Comparison of ENCODE assay signal across 7 cellular contexts in the genomic region with DNA sequence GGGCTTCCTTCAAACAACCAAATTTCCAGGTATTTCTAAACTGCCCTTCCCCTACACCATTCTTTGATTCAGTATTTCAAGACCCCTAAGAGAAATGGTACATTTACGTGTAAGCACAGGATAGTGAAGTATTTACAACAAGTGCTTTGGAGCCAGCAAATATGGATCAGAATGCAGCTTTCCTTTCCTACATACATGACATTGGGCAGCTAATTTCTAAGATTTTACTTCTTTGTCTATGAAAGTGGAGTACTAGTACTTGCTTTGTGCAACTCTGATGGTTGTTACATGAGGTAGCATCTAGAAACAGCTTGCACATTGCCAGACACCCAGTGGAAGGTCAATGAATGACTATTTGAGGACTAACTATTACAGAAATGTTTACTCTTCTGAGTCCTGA. TPM values are rescaled to one million over a fixed set of nuclear protein-coding genes. Genes with fewer than 3 reads are reported as not detected.
DNase-seq lines count a peak whose midpoint lies in the region; ATAC-seq, FAIRE-seq and TF ChIP-seq lines count a peak whose summit lies in the region.
"Not testable (repeated sequence)": the region's sequence is repeated elsewhere in the genome, so short reads cannot be mapped to it uniquely, and the experiment has no call there.

No MANE protein-coding gene starts in this region.

- intact Hi-C loops in PC-3 (cut with micrococcal nuclease); activated naive CD4-positive, alpha-beta T cell treated with anti-CD3 and anti-CD28 coated beads for 36 hours (cut with micrococcal nuclease): not testable (repeated sequence)

- ATAC-seq in PC-3 = peak; percentile 79

- H3K4me1 ChIP-seq in Karpas-422 (ENCODE audit: low read length); PC-3 (ENCODE audit: insufficient read depth, low read length); osteoblast (ENCODE audit: insufficient read depth, low read length): not testable (repeated sequence)

- peak; percentile 30 for FAIRE-seq in G401.6 (lab: Jason Lieb, UNC)

- not testable (repeated sequence) for H3K4me2 ChIP-seq in Karpas-422 (ENCODE audit: low read depth, low read length, poor library complexity, severe bottlenecking); PC-3 (ENCODE audit: low read length); osteoblast (ENCODE audit: insufficient read depth, low read length)

- H3K27ac Mint-ChIP-seq in activated naive CD4-positive, alpha-beta T cell treated with anti-CD3 and anti-CD28 coated beads for 36 hours = not testable (repeated sequence)

- not testable (repeated sequence) for TF ChIP-seq CTCF in PC-3 (conservative IDR thresholded peaks at IDR 0.05; ENCODE audit: low read depth, low read length)
- TF ChIP-seq CTCF in osteoblast (IDR thresholded peaks at IDR 0.05; ENCODE audit: extremely low read depth, low read depth, low read length) = peak; percentile 10

- not testable (repeated sequence) for H3K27me3 ChIP-seq in Karpas-422 (ENCODE audit: low read length); PC-3 (ENCODE audit: low read length)
- peaks cover 16% of the 10 kb centered on the region for H3K27me3 ChIP-seq in osteoblast (ENCODE audit: insufficient read depth, low read length)

- not testable (repeated sequence) for H2AFZ ChIP-seq in Karpas-422 (ENCODE audit: low read length); PC-3 (ENCODE audit: low read length); osteoblast (ENCODE audit: low read length)

- not testable (repeated sequence) for H3K9me2 ChIP-seq in Karpas-422 (replicated peaks; ENCODE audit: insufficient read depth, low read length); PC-3 (replicated peaks; ENCODE audit: low read length)

- H3K27ac ChIP-seq in Karpas-422 (ENCODE audit: low read length) = peak overlapping the region; percentile 65; the same call in 1 of the 2 replicates
- H3K27ac ChIP-seq in PC-3 (ENCODE audit: low read length); osteoblast (ENCODE audit: low read depth, low read length): not testable (repeated sequence)

- H4K20me1 ChIP-seq in Karpas-422 (ENCODE audit: insufficient read depth, low read depth, low read length); PC-3 (ENCODE audit: low read length); osteoblast (ENCODE audit: insufficient read depth, low read length): not testable (repeated sequence)

- CTCF ChIA-PET in PC-3 (lab: Charles Lee); activated naive CD4-positive, alpha-beta T cell treated with anti-CD3 and anti-CD28 coated beads for 36 hours (lab: Charles Lee): not testable (repeated sequence)

- H3K9me3 ChIP-seq in Karpas-422 (ENCODE audit: low read length); PC-3 (ENCODE audit: low read length); osteoblast (ENCODE audit: low read depth, low read length): not testable (repeated sequence)

- H3K4me3 ChIP-seq in Karpas-422 (ENCODE audit: low read length); PC-3 (ENCODE audit: low read length); osteoblast (ENCODE audit: insufficient read depth, low read length): not testable (repeated sequence)

- not testable (repeated sequence) for H3F3A ChIP-seq in PC-3 (ENCODE audit: low read length, unreplicated experiment)

- H3K4me3 Mint-ChIP-seq in activated naive CD4-positive, alpha-beta T cell treated with anti-CD3 and anti-CD28 coated beads for 36 hours = not testable (repeated sequence)

- H3K79me2 ChIP-seq in Karpas-422 (ENCODE audit: low read length); PC-3 (ENCODE audit: low read length); osteoblast (ENCODE audit: insufficient read depth, low read length): not testable (repeated sequence)

- DNase-seq in Karpas-422 = peak; percentile 42
- peak; percentile 31 for DNase-seq in PC-3
- DNase-seq in activated CD4-positive, alpha-beta T cell treated with anti-CD3 and anti-CD28 coated beads for 48 hours = peak; percentile 3
- peak; percentile 5 for DNase-seq in activated naive CD4-positive, alpha-beta T cell treated with anti-CD3 and anti-CD28 coated beads for 36 hours
- DNase-seq in islet precursor cell = peak; percentile 27
- peak; percentile 3 for DNase-seq in osteoblast (ENCODE audit: insufficient read length, low spot score, missing footprints)

- not testable (repeated sequence) for H3K36me3 Mint-ChIP-seq in activated naive CD4-positive, alpha-beta T cell treated with anti-CD3 and anti-CD28 coated beads for 36 hours (ENCODE audit: low read depth)

- BruUV-seq in PC-3 (replicated peaks; lab: Mats Ljungman, UMichigan) = not testable (repeated sequence)

- not testable (repeated sequence) for H3K27me3 Mint-ChIP-seq in activated naive CD4-positive, alpha-beta T cell treated with anti-CD3 and anti-CD28 coated beads for 36 hours (ENCODE audit: low read depth)

- POLR2A ChIA-PET in PC-3 (lab: Charles Lee; ENCODE audit: unreplicated experiment) = not testable (repeated sequence)

- not testable (repeated sequence) for H3K9ac ChIP-seq in Karpas-422 (ENCODE audit: low read length); PC-3 (ENCODE audit: low read length)

- H3K4me1 Mint-ChIP-seq in activated naive CD4-positive, alpha-beta T cell treated with anti-CD3 and anti-CD28 coated beads for 36 hours (ENCODE audit: low read depth) = not testable (repeated sequence)

- H3K36me3 ChIP-seq in Karpas-422 (ENCODE audit: insufficient read depth, low read length); PC-3 (ENCODE audit: low read depth, low read length); osteoblast (ENCODE audit: insufficient read depth, low read length): not testable (repeated sequence)

- not testable (repeated sequence) for H3K9me3 Mint-ChIP-seq in activated naive CD4-positive, alpha-beta T cell treated with anti-CD3 and anti-CD28 coated beads for 36 hours

RNA-seq across cellular contexts. Expression of a gene that starts 15.2 kb away (rescaled TPM):
- total RNA-seq in Karpas-422 (2014; rRNA removed; shearing (Covaris generic); ENCODE audit: low replicate concordance) = under 0.01 TPM in 2 replicates
- total RNA-seq in PC-3 (2014; rRNA removed) (under 0.01 TPM in 2 replicates), osteoblast (under 0.01 TPM in 1 of 2 replicates, not detected in the other)
- 1,000 to 10,000 TPM; 1,341 to 1,386 TPM for total RNA-seq in activated naive CD4-positive, alpha-beta T cell treated with anti-CD3 and anti-CD28 coated beads for 36 hours

RNA-seq across cellular contexts. Expression of a gene that starts 38.2 kb away (rescaled TPM):
- total RNA-seq in Karpas-422 (2014; rRNA removed; shearing (Covaris generic); ENCODE audit: low replicate concordance) = 8.5 and 18.4 TPM in 2 replicates
- total RNA-seq in PC-3 (2014; rRNA removed) (57.2 and 76.7 TPM in 2 replicates), osteoblast (54.6 and 71.6 TPM in 2 replicates)
- 1 to 10 TPM; 1.6 to 1.9 TPM for total RNA-seq in activated naive CD4-positive, alpha-beta T cell treated with anti-CD3 and anti-CD28 coated beads for 36 hours

Comparison
In these comparisons a context has a peak if more than half of its experiments do, and no peak if none do; other contexts are left out.
1. RNA of a gene that starts 15.2 kb away (total RNA-seq): 1,341 to 1,386 TPM in activated naive CD4-positive, alpha-beta T cell treated with anti-CD3 and anti-CD28 coated beads for 36 hours; under 0.01 TPM in Karpas-422, under 0.01 TPM in PC-3 and under 0.01 TPM in osteoblast; every median in the first group is over 1,000 times any median in the second.
2. Peak in every context shown above with its lines, with median percentiles within 50 percentile points of each other: DNase-seq.